20 cellular contexts compared by ENCODE assay signal in the genomic region with DNA sequence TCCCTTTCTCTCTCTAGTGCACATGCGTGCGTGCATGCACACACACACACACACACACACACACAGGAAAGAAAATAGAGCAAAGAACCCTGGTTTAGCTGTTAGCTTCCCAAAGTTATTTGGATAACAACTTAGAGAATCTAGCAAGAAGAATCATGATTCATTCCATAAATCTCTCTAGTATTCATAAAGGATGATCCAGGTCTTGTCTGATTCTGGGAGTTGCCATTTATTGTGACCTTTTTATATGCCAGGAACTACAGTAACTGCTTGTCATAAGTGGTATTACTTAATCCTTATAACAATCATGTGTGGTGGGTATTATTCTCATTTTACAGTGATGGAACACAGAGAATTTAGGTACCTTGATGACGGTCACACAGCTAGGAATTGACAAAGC.
"Had no signal": no experiment of that assay in that cellular context is flagged by ENCODE, and none has a peak within 500 bp of the region (broad histone marks: within the 10 kb centered on the region; RNA-seq: fewer than 3 reads in every experiment).

No MANE protein-coding gene starts in this region.

- H3K36me3 Mint-ChIP-seq: natural killer cell treated with Interleukin-12 subunit alpha and Interleukin-12 subunit beta and Interleukin-15 and Interleukin-18, amount 100 ng/mL, for 72 hours had no signal

- DNase-seq: activated CD4-positive, alpha-beta T cell treated with anti-CD3 and anti-CD28 coated beads, Interleukin-2, amount 50 U/mL, for 48 hours; activated CD4-positive, CD25-positive, alpha-beta regulatory T cell treated with anti-CD3 and anti-CD28 coated beads, Interleukin-2, amount 50 U/mL, for 72 hours; activated CD8-positive, alpha-beta memory T cell treated with anti-CD3 and anti-CD28 coated beads, Interleukin-2, amount 50 U/mL, for 4 hours; activated naive CD4-positive, alpha-beta T cell; anterior cingulate cortex; brain microvascular endothelial cell; effector CD8-positive, alpha-beta T cell; esophagus squamous epithelium; foreskin fibroblast; glutamatergic neuron; hypothalamus; kidney; left ventricle myocardium inferior; mesenchymal stem cell; T-cell; tibial artery; uterus had no signal

- H3K9me3 Mint-ChIP-seq: natural killer cell treated with Interleukin-12 subunit alpha and Interleukin-12 subunit beta and Interleukin-15 and Interleukin-18, amount 100 ng/mL, for 72 hours; T-cell had no signal

- H3K4me3 ChIP-seq: esophagus squamous epithelium, left ventricle myocardium inferior, right atrium auricular region, tibial artery, uterus had no signal

- ATAC-seq: natural killer cell treated with Interleukin-12 subunit alpha and Interleukin-12 subunit beta and Interleukin-15 and Interleukin-18, amount 100 ng/mL, for 72 hours; T-cell had no signal

- H3K27me3 Mint-ChIP-seq: natural killer cell treated with Interleukin-12 subunit alpha and Interleukin-12 subunit beta and Interleukin-15 and Interleukin-18, amount 100 ng/mL, for 72 hours; progenitor cell of endocrine pancreas; T-cell had no signal

- H3K36me3 ChIP-seq: brain microvascular endothelial cell, esophagus squamous epithelium, left ventricle myocardium inferior, right atrium auricular region, tibial artery, uterus had no signal

- H3K27ac ChIP-seq: brain microvascular endothelial cell, esophagus squamous epithelium, left ventricle myocardium inferior, right atrium auricular region, tibial artery, uterus had no signal

- H3K9me3 ChIP-seq: esophagus squamous epithelium, left ventricle myocardium inferior, right atrium auricular region, tibial artery, uterus had no signal

- H3K4me3 Mint-ChIP-seq: natural killer cell treated with Interleukin-12 subunit alpha and Interleukin-12 subunit beta and Interleukin-15 and Interleukin-18, amount 100 ng/mL, for 72 hours; T-cell had no signal

- H3K27me3 ChIP-seq: brain microvascular endothelial cell, esophagus squamous epithelium, right atrium auricular region, tibial artery, uterus had no signal

- H3K4me1 ChIP-seq: right atrium auricular region, uterus had no signal

- H3K27ac Mint-ChIP-seq: progenitor cell of endocrine pancreas had no signal
